In the genomic region with DNA sequence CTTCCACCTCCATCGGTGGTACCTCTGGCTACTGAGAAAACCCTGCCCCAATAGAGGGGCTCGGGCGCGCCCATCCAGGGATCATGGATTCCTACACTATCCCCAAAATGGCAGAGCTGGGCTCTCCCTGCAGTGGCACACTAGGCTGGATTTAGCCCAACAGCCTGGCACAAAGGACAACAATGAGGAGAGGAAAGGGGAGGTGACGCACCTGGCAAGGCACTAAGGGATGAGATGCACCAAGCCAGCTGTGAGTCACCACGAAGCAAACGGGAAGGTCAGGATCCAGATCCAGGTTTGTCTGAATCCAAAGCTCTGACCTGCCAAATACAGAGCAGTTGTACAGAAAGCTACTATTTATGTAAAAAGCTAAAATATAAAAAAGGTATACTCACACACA, we compare ENCODE assay signal across 20 cellular contexts. TPM values are rescaled to one million over a fixed set of nuclear protein-coding genes. Genes with fewer than 3 reads are reported as not detected.
"Had no signal": no experiment of that assay in that cellular context is flagged by ENCODE, and none has a peak within 500 bp of the region (broad histone marks: within the 10 kb centered on the region; RNA-seq: fewer than 3 reads in every experiment).

No MANE protein-coding gene starts in this region.

- H3K27me3 ChIP-seq: ascending aorta, breast epithelium, esophagus squamous epithelium had no signal

- H3K4me1 ChIP-seq: ascending aorta had no signal

- DNase-seq: activated CD4-positive, alpha-beta T cell treated with anti-CD3 and anti-CD28 coated beads, Interleukin-2, amount 50 U/mL, for 48 hours; activated CD4-positive, CD25-positive, alpha-beta regulatory T cell treated with anti-CD3 and anti-CD28 coated beads, Interleukin-2, amount 50 U/mL, for 72 hours; activated naive CD4-positive, alpha-beta T cell treated with Interleukin-2 at 50 U/mL for 16 hours; activated naive CD8-positive, alpha-beta T cell treated with anti-CD3 and anti-CD28 coated beads, Interleukin-2, amount 50 U/mL, for 24 hours; esophagus squamous epithelium; foreskin fibroblast; glutamatergic neuron; immature natural killer cell; lower lobe of right lung; T-cell; T-helper 9 cell had no signal

- H3K27ac Mint-ChIP-seq: activated naive CD8-positive, alpha-beta T cell treated with anti-CD3 and anti-CD28 coated beads, Interleukin-2, amount 50 U/mL, for 24 hours; activated T-helper 17 cell treated with anti-CD3 and anti-CD28 coated beads, Interleukin-2, amount 50 U/mL, for 72 hours; mesothelial cell of epicardium; T-cell had no signal

- H3K9me3 Mint-ChIP-seq: activated naive CD8-positive, alpha-beta T cell treated with anti-CD3 and anti-CD28 coated beads, Interleukin-2, amount 50 U/mL, for 24 hours; activated T-helper 17 cell treated with anti-CD3 and anti-CD28 coated beads, Interleukin-2, amount 50 U/mL, for 72 hours; immature natural killer cell; mesothelial cell of epicardium; neural crest cell; stimulated activated memory B cell treated with anti-CD40 and anti-IgM and Interleukin-4, amounts not matched to agents 10 μg/mL and 1 μg/mL and 100 μg/mL, for 72 hours; T-cell had no signal

- H3K36me3 ChIP-seq: ascending aorta, breast epithelium, esophagus squamous epithelium, lower lobe of right lung had no signal

- H3K27ac ChIP-seq: ascending aorta, breast epithelium, esophagus squamous epithelium, lower lobe of right lung had no signal

- H3K27me3 Mint-ChIP-seq: activated naive CD8-positive, alpha-beta T cell treated with anti-CD3 and anti-CD28 coated beads, Interleukin-2, amount 50 U/mL, for 24 hours; activated T-helper 17 cell treated with anti-CD3 and anti-CD28 coated beads, Interleukin-2, amount 50 U/mL, for 72 hours; stimulated activated memory B cell treated with anti-CD40 and anti-IgM and Interleukin-4, amounts not matched to agents 10 μg/mL and 1 μg/mL and 100 μg/mL, for 72 hours; T-cell had no signal

- H3K9me3 ChIP-seq: ascending aorta, breast epithelium, esophagus squamous epithelium, lower lobe of right lung had no signal

- ATAC-seq: activated naive CD8-positive, alpha-beta T cell treated with anti-CD3 and anti-CD28 coated beads, Interleukin-2, amount 50 U/mL, for 24 hours; activated T-helper 17 cell treated with anti-CD3 and anti-CD28 coated beads, Interleukin-2, amount 50 U/mL, for 72 hours; lower lobe of right lung; stimulated activated memory B cell treated with anti-CD40 and anti-IgM and Interleukin-4, amounts not matched to agents 10 μg/mL and 1 μg/mL and 100 μg/mL, for 72 hours; T-cell had no signal

- H3K4me3 ChIP-seq: ascending aorta, breast epithelium, esophagus squamous epithelium, lower lobe of right lung had no signal

- H3K4me3 Mint-ChIP-seq: activated naive CD8-positive, alpha-beta T cell treated with anti-CD3 and anti-CD28 coated beads, Interleukin-2, amount 50 U/mL, for 24 hours; activated T-helper 17 cell treated with anti-CD3 and anti-CD28 coated beads, Interleukin-2, amount 50 U/mL, for 72 hours; immature natural killer cell; mesothelial cell of epicardium; neural crest cell; stimulated activated memory B cell treated with anti-CD40 and anti-IgM and Interleukin-4, amounts not matched to agents 10 μg/mL and 1 μg/mL and 100 μg/mL, for 72 hours; T-cell had no signal

RNA-seq across cellular contexts. Expression of gene AANAT, which starts 32.5 kb away (rescaled TPM):
- total RNA-seq: activated T-helper 17 cell treated with anti-CD3 and anti-CD28 coated beads, Interleukin-2, amount 50 U/mL, for 72 hours; ascending aorta; breast epithelium; esophagus squamous epithelium; lower lobe of right lung; myocyte; neural crest cell; osteoblast; T-cell; ureter had no signal
